Comparison of ENCODE assay signal across 10 cellular contexts in genomic region chr3:122975924-122976293, GRCh38. TPM values are rescaled to one million over a fixed set of nuclear protein-coding genes. Genes with fewer than 3 reads are reported as not detected.
DNase-seq lines count a peak whose midpoint lies in the region; ATAC-seq, FAIRE-seq and TF ChIP-seq lines count a peak whose summit lies in the region.
"Had no signal": no experiment of that assay in that cellular context is flagged by ENCODE, and none has a peak within 500 bp of the region (broad histone marks: within the 10 kb centered on the region; RNA-seq: fewer than 3 reads in every experiment).

No MANE protein-coding gene starts in this region.

- BruUV-seq in MCF 10A (replicated peaks; lab: Mats Ljungman, UMichigan) = no TSS peak

- H3K9me3 ChIP-seq in astrocyte (ENCODE audit: insufficient read depth, low read depth, low read length) = no peaks in the 10 kb centered on the region

- intact Hi-C loops in MCF 10A (cut with micrococcal nuclease) = no loop called here

- peaks cover 43% of the 10 kb centered on the region for H3K4me1 ChIP-seq in astrocyte (ENCODE audit: insufficient read depth, low read length)

- H3K4me3 Mint-ChIP-seq in astrocyte (ENCODE audit: unreplicated experiment) (no peak overlapping the region), MCF 10A (ENCODE audit: unreplicated experiment) (no peak overlapping the region)
- H3K4me3 Mint-ChIP-seq: activated naive CD8-positive, alpha-beta T cell had no signal

- H3K27ac ChIP-seq in astrocyte (ENCODE audit: low read depth, low read length) = no peak overlapping the region

- H3K27me3 Mint-ChIP-seq in astrocyte (ENCODE audit: low read depth, unreplicated experiment) = peaks cover 10% of the 10 kb centered on the region
- no peaks in the 10 kb centered on the region for H3K27me3 Mint-ChIP-seq in MCF 10A (ENCODE audit: insufficient read depth, unreplicated experiment)
- H3K27me3 Mint-ChIP-seq: activated naive CD8-positive, alpha-beta T cell had no signal

- H3K27ac Mint-ChIP-seq in astrocyte (ENCODE audit: unreplicated experiment) (peak overlapping the region; percentile 48), MCF 10A (ENCODE audit: low read depth, unreplicated experiment) (no peak overlapping the region)
- H3K27ac Mint-ChIP-seq: activated naive CD8-positive, alpha-beta T cell had no signal

- CTCF ChIA-PET in MCF 10A (lab: Yijun Ruan, JAX) = no interaction called here

- ATAC-seq in GM19035 (IDR thresholded peaks at IDR 0.05; ENCODE audit: unreplicated experiment) (peak; percentile 51), HG03196 (IDR thresholded peaks at IDR 0.05; ENCODE audit: unreplicated experiment) (no peak)

- H3K79me2 ChIP-seq in astrocyte (ENCODE audit: insufficient read depth, low read length) = no peaks in the 10 kb centered on the region

- H3K4me2 ChIP-seq in astrocyte (ENCODE audit: low read length) = peak overlapping the region; percentile 67

- no peak overlapping the region for H2AFZ ChIP-seq in astrocyte (ENCODE audit: low read depth, low read length)

- no peaks in the 10 kb centered on the region for H3K36me3 ChIP-seq in astrocyte (ENCODE audit: insufficient read depth, low read length)

- DNase-seq in AML-193 (lab: John Stamatoyannopoulos, UW) (peak; percentile 35 to 54), Kasumi-1 (lab: John Stamatoyannopoulos, UW) (peak; percentile 33 to 39), astrocyte (ENCODE audit: low read depth) (peak; percentile 12), COLO668 (lab: John Stamatoyannopoulos, UW; ENCODE audit: unreplicated experiment) (no peak), hippocampal formation (lab: John Stamatoyannopoulos, UW) (no peak), MCF 10A (ENCODE audit: unreplicated experiment) (no peak)

- H3K36me3 Mint-ChIP-seq in astrocyte (ENCODE audit: low read depth, unreplicated experiment) (no peaks in the 10 kb centered on the region), MCF 10A (ENCODE audit: insufficient read depth, unreplicated experiment) (no peaks in the 10 kb centered on the region)
- H3K36me3 Mint-ChIP-seq: activated naive CD8-positive, alpha-beta T cell had no signal

- TF ChIP-seq CTCF in astrocyte (IDR thresholded peaks at IDR 0.05; ENCODE audit: insufficient read depth, low read depth, low read length) (no peak), MCF 10A (IDR thresholded peaks at IDR 0.05; ENCODE audit: unreplicated experiment) (no peak)

- H3K4me3 ChIP-seq in astrocyte (ENCODE audit: insufficient read depth, low read depth, low read length) = no peak overlapping the region

- H3K9ac ChIP-seq in astrocyte (ENCODE audit: low read length) = no peak overlapping the region

- peaks cover 66% of the 10 kb centered on the region for H3K4me1 Mint-ChIP-seq in astrocyte (ENCODE audit: low read depth, unreplicated experiment)
- H3K4me1 Mint-ChIP-seq in MCF 10A (ENCODE audit: insufficient read depth, unreplicated experiment) = peaks cover 32% of the 10 kb centered on the region

- FAIRE-seq in astrocyte (lab: Jason Lieb, UNC) = no peak

- H4K20me1 ChIP-seq in astrocyte (ENCODE audit: insufficient read depth, low read length) = peaks cover 4% of the 10 kb centered on the region

- POLR2A ChIA-PET in MCF 10A (lab: Yijun Ruan, JAX) = no interaction called here

- H3K27me3 ChIP-seq in astrocyte (ENCODE audit: insufficient read depth, low read length) = peaks cover 27% of the 10 kb centered on the region

- H3K9me3 Mint-ChIP-seq in astrocyte (ENCODE audit: unreplicated experiment) (no peaks in the 10 kb centered on the region), MCF 10A (ENCODE audit: unreplicated experiment) (no peaks in the 10 kb centered on the region)

RNA-seq across cellular contexts. Expression of gene SEMA5B, which starts 51.7 kb away (rescaled TPM):
- total RNA-seq in astrocyte (1.0 and 2.1 TPM in 2 replicates), MCF 10A (2022) (not detected in 2 replicates)
- total RNA-seq: glomerular endothelial cell had no signal

Comparison
In these comparisons a context has a peak if more than half of its experiments do, and no peak if none do; other contexts are left out.
1. DNase-seq: peak in AML-193 (2 of 2), Kasumi-1 (2 of 2) and astrocyte (single experiment); none in COLO668 (single experiment), hippocampal formation (0 of 2) and MCF 10A (single experiment).